15 cellular contexts compared by ENCODE assay signal in the genomic region with DNA sequence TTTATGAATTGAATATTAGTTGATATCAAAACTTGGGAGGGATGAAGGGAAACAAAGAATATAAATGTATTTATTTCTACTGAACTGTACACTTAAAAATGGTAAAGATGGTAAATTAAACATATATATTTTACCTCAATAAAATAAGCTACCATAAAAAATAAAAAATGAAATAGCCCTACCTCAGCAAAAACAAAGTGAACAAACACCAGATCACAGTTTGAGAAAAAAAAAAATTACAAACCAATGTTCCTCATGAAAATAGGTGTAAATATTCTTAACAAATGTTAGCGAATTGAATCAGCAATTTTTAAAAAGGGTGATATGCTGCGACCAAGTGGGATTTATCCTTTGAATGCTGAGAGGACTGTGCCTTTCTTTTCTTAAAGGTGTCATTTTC.
"Had no signal": no experiment of that assay in that cellular context is flagged by ENCODE, and none has a peak within 500 bp of the region (broad histone marks: within the 10 kb centered on the region; RNA-seq: fewer than 3 reads in every experiment).

No MANE protein-coding gene starts in this region.

- H3K27ac ChIP-seq: epithelial cell of prostate, gastroesophageal sphincter, heart right ventricle, thyroid gland had no signal

- ATAC-seq: activated CD4-positive, CD25-positive, alpha-beta regulatory T cell treated with anti-CD3 and anti-CD28 coated beads, Interleukin-2, amount 50 U/mL, for 24 hours; gastroesophageal sphincter; heart right ventricle; left colon; stimulated activated naive CD8-positive, alpha-beta T cell treated with anti-CD3 and anti-CD28 coated beads, Interleukin-15, Interleukin-2, amounts not matched to agents 100 U/mL and 50 U/mL, for 24 hours had no signal

- H3K4me3 ChIP-seq: gastroesophageal sphincter, heart right ventricle, thyroid gland had no signal

- H3K9me3 ChIP-seq: gastroesophageal sphincter, heart right ventricle, thyroid gland had no signal

- DNase-seq: activated CD4-positive, alpha-beta memory T cell treated with anti-CD3 and anti-CD28 coated beads, Interleukin-2, amount 10 ng/mL, durations not matched to agents 7 days and 5 days; activated CD4-positive, alpha-beta T cell treated with anti-CD3 and anti-CD28 coated beads, Interleukin-2, amount 10 ng/mL, durations not matched to agents 24 days and 14 days; activated effector memory CD4-positive, alpha-beta T cell treated with anti-CD3 and anti-CD28 coated beads, Interleukin-2, amount 50 U/mL, for 16 hours; activated naive CD4-positive, alpha-beta T cell treated with anti-CD3 and anti-CD28 coated beads, Interleukin-2, amount 10 ng/mL, durations not matched to agents 7 days and 5 days; amygdala; cortex of kidney; heart right ventricle; islet precursor cell; left colon; stimulated activated CD4-positive, alpha-beta T cell treated with anti-CD3 and anti-CD28 coated beads, Interleukin-4, amount 100 ng/mL, for 1 hour; stimulated activated naive CD8-positive, alpha-beta T cell treated with anti-CD3 and anti-CD28 coated beads, Interleukin-15, Interleukin-2, amounts not matched to agents 100 U/mL and 50 U/mL, for 24 hours; thyroid gland had no signal

- H3K36me3 ChIP-seq: gastroesophageal sphincter, heart right ventricle, thyroid gland had no signal
